Comparison of ENCODE assay signal across 16 cellular contexts in genomic region chr17:72771734-72772133, GRCh38.
A peak's percentile ranks its signal among the peaks of the same experiment; 100 is the strongest.
DNase-seq lines count a peak whose midpoint lies in the region; ATAC-seq and TF ChIP-seq lines count a peak whose summit lies in the region.
"Had no signal": no experiment of that assay in that cellular context is flagged by ENCODE, and none has a peak within 500 bp of the region (broad histone marks: within the 10 kb centered on the region; RNA-seq: fewer than 3 reads in every experiment).

No MANE protein-coding gene starts in this region.

- H3K36me3 ChIP-seq in DOHH2 (ENCODE audit: control insufficient read depth, low read length), result no peaks in the 10 kb centered on the region
- H3K36me3 ChIP-seq: Peyer's patch, SJSA1 had no signal

- H3K27me3 ChIP-seq in DOHH2 (ENCODE audit: control insufficient read depth, low read length) (no peaks in the 10 kb centered on the region), H9 (ENCODE audit: insufficient read depth, low read length) (no peaks in the 10 kb centered on the region)
- H3K27me3 ChIP-seq: Peyer's patch, SJSA1 had no signal

- H4K91ac ChIP-seq in H9 (ENCODE audit: insufficient read length, low read depth, low read length), result no peak overlapping the region

- no peak overlapping the region for H3K23ac ChIP-seq in H9 (ENCODE audit: insufficient read length, low read depth, low read length)

- peaks cover 18 to 25% of the 10 kb centered on the region in 2 experiments for H3K9me3 Mint-ChIP-seq in H9
- peaks cover 30% of the 10 kb centered on the region for H3K9me3 Mint-ChIP-seq in WTC11
- H3K9me3 Mint-ChIP-seq in osteocyte (ENCODE audit: unreplicated experiment), result peaks cover 6% of the 10 kb centered on the region
- no peaks in the 10 kb centered on the region for H3K9me3 Mint-ChIP-seq in activated naive CD8-positive, alpha-beta T cell treated with anti-CD3 and anti-CD28 coated beads, Interleukin-2, amount 50 U/mL, for 24 hours

- no peak overlapping the region for H3K4ac ChIP-seq in H9 (ENCODE audit: low read depth, low read length)

- CTCF ChIA-PET in WTC11 (lab: Charles Lee), result no interaction called here

- peak overlapping the region; percentile 51 for H3K4me3 ChIP-seq in DOHH2 (ENCODE audit: low read length)
- H3K4me3 ChIP-seq: Peyer's patch, SJSA1 had no signal

- H3K79me2 ChIP-seq in DOHH2 (ENCODE audit: control insufficient read depth, low read length) (no peaks in the 10 kb centered on the region), H9 (ENCODE audit: insufficient read depth, low read length) (no peaks in the 10 kb centered on the region)

- H3K4me2 ChIP-seq in DOHH2 (ENCODE audit: low read length), result peak overlapping the region; percentile 57
- H3K4me2 ChIP-seq in H9 (ENCODE audit: insufficient read depth, insufficient read length, low read length), result no peak overlapping the region

- no CpG with 5 or more reads among the region's 3 CpGs for WGBS in H9 (ENCODE audit: extremely low coverage, insufficient read length, low lambda C conversion rate)

- H2BK12ac ChIP-seq in H9 (ENCODE audit: insufficient read length, low read depth, low read length), result no peak overlapping the region

- H3K14ac ChIP-seq in H9 (ENCODE audit: insufficient read depth, low read length), result no peak overlapping the region

- ATAC-seq in WTC11, result peak; percentile 82
- no peak for ATAC-seq in activated naive CD8-positive, alpha-beta T cell treated with anti-CD3 and anti-CD28 coated beads, Interleukin-2, amount 50 U/mL, for 24 hours

- no peak overlapping the region for H3K27ac Mint-ChIP-seq in H9
- H3K27ac Mint-ChIP-seq in WTC11, result no peak overlapping the region
- no peak overlapping the region for H3K27ac Mint-ChIP-seq in osteocyte (ENCODE audit: unreplicated experiment)
- no peak overlapping the region for H3K27ac Mint-ChIP-seq in activated naive CD8-positive, alpha-beta T cell treated with anti-CD3 and anti-CD28 coated beads, Interleukin-2, amount 50 U/mL, for 24 hours

- H2BK15ac ChIP-seq in H9 (ENCODE audit: low read depth, low read length), result no peak overlapping the region

- DNase-seq in H9 (no peak), WTC11 (ENCODE audit: low spot score) (no peak), iPS-NIHi7 (ENCODE audit: extremely low spot score) (peak; percentile 37), HuH-7 (ENCODE audit: low spot score) (no peak), osteocyte (ENCODE audit: extremely low spot score, unreplicated experiment) (no peak)
- DNase-seq in activated naive CD8-positive, alpha-beta T cell treated with anti-CD3 and anti-CD28 coated beads, Interleukin-2, amount 50 U/mL, for 24 hours, result no peak
- DNase-seq: C1 segment of cervical spinal cord; CD8-positive, alpha-beta memory T cell; DMS79; NCI-H1105; NCI-H2081 treated with DMSO at 0.1 percent for 48 hours; NCI-H226; NCI-H524 treated with DMSO at 0.1 percent for 48 hours; Peyer's patch had no signal

- H4K20me1 ChIP-seq in DOHH2 (ENCODE audit: control insufficient read depth, insufficient read depth, low read depth, low read length), result no peaks in the 10 kb centered on the region
- no peaks in the 10 kb centered on the region for H4K20me1 ChIP-seq in H9 (ENCODE audit: control insufficient read depth, insufficient read depth, insufficient read length)

- no peak overlapping the region for H3K18ac ChIP-seq in H9 (ENCODE audit: insufficient read length, low read depth, low read length)

- no peaks in the 10 kb centered on the region for H3F3A ChIP-seq in DOHH2 (ENCODE audit: control insufficient read depth, insufficient read depth)

- H3T11ph ChIP-seq in H9 (ENCODE audit: low read length), result no peak overlapping the region

- no peak overlapping the region for H2AK5ac ChIP-seq in H9 (ENCODE audit: insufficient read length, low read length)

- H3K36me3 Mint-ChIP-seq in H9 (ENCODE audit: insufficient read depth in 1 of 3, low read depth in 3 of 3), result peaks cover 6 to 26% (median 8%) of the 10 kb centered on the region in 3 experiments; a peak in 6 of 7 replicates
- H3K36me3 Mint-ChIP-seq in WTC11, result peaks cover 23% of the 10 kb centered on the region
- peaks cover 21% of the 10 kb centered on the region for H3K36me3 Mint-ChIP-seq in osteocyte (ENCODE audit: unreplicated experiment)
- peaks cover 19% of the 10 kb centered on the region for H3K36me3 Mint-ChIP-seq in activated naive CD8-positive, alpha-beta T cell treated with anti-CD3 and anti-CD28 coated beads, Interleukin-2, amount 50 U/mL, for 24 hours (ENCODE audit: low read depth)

- no peak overlapping the region for H3K4me3 Mint-ChIP-seq in H9
- no peak overlapping the region for H3K4me3 Mint-ChIP-seq in WTC11
- H3K4me3 Mint-ChIP-seq in osteocyte (ENCODE audit: unreplicated experiment), result no peak overlapping the region
- no peak overlapping the region for H3K4me3 Mint-ChIP-seq in activated naive CD8-positive, alpha-beta T cell treated with anti-CD3 and anti-CD28 coated beads, Interleukin-2, amount 50 U/mL, for 24 hours
- H3K4me3 Mint-ChIP-seq: CD8-positive, alpha-beta memory T cell had no signal

- no peak overlapping the region for H2BK20ac ChIP-seq in H9 (ENCODE audit: low read depth, low read length, poor library complexity, severe bottlenecking)

- H3K27me3 Mint-ChIP-seq in H9 (ENCODE audit: low read depth), result peaks cover 19% of the 10 kb centered on the region
- peaks cover 19% of the 10 kb centered on the region for H3K27me3 Mint-ChIP-seq in WTC11 (ENCODE audit: low read depth)
- no peaks in the 10 kb centered on the region for H3K27me3 Mint-ChIP-seq in osteocyte (ENCODE audit: unreplicated experiment)
- H3K27me3 Mint-ChIP-seq in activated naive CD8-positive, alpha-beta T cell treated with anti-CD3 and anti-CD28 coated beads, Interleukin-2, amount 50 U/mL, for 24 hours, result no peaks in the 10 kb centered on the region
- H3K27me3 Mint-ChIP-seq: CD8-positive, alpha-beta memory T cell had no signal

- peak overlapping the region; percentile 45 for H3K27ac ChIP-seq in DOHH2 (ENCODE audit: low read depth, low read length)
- H3K27ac ChIP-seq in H9 (ENCODE audit: insufficient read length, low read depth, low read length), result no peak overlapping the region
- H3K27ac ChIP-seq: Peyer's patch, SJSA1 had no signal

- no peaks in the 10 kb centered on the region for H3K79me1 ChIP-seq in H9 (ENCODE audit: insufficient read depth, low read depth, low read length, poor library complexity, severe bottlenecking)

- peaks cover 19% of the 10 kb centered on the region for H3K4me1 ChIP-seq in DOHH2 (ENCODE audit: control insufficient read depth, low read length)
- H3K4me1 ChIP-seq in H9 (ENCODE audit: insufficient read depth, low read length), result no peaks in the 10 kb centered on the region
- H3K4me1 ChIP-seq: Peyer's patch, SJSA1 had no signal

- no peaks in the 10 kb centered on the region for H3K9me3 ChIP-seq in DOHH2 (ENCODE audit: control insufficient read depth, insufficient read depth, low read length)
- peaks cover 9% of the 10 kb centered on the region for H3K9me3 ChIP-seq in H9 (ENCODE audit: control insufficient read depth, low read depth, low read length)
- H3K9me3 ChIP-seq: Peyer's patch, SJSA1 had no signal

- no peak overlapping the region for H4K8ac ChIP-seq in H9 (replicated peaks; ENCODE audit: insufficient read length, low read depth, low read length)

- H3K23me2 ChIP-seq in H9 (ENCODE audit: insufficient read length, low read depth, low read length, poor library complexity, severe bottlenecking), result no peaks in the 10 kb centered on the region

- no peak overlapping the region for H2BK5ac ChIP-seq in H9 (ENCODE audit: insufficient read length, low read length)

- TF ChIP-seq CTCF in DOHH2 (IDR thresholded peaks at IDR 0.05; ENCODE audit: low read depth, low read length, poor library complexity, severe bottlenecking), result no peak
- TF ChIP-seq CTCF in H9 (conservative IDR thresholded peaks at IDR 0.05), result peak; percentile 38
- no peak for TF ChIP-seq CTCF in WTC11 (IDR thresholded peaks at IDR 0.05)
- TF ChIP-seq CTCF in osteocyte (IDR thresholded peaks at IDR 0.05), result no peak

- no peak overlapping the region for H2AFZ ChIP-seq in H9 (ENCODE audit: low read length)

- no peak overlapping the region for H4K5ac ChIP-seq in H9 (ENCODE audit: insufficient read length, low read depth, low read length)

- H2BK120ac ChIP-seq in H9 (ENCODE audit: low read depth, low read length, poor library complexity, severe bottlenecking), result no peak overlapping the region

- no peak overlapping the region for H3K56ac ChIP-seq in H9 (ENCODE audit: insufficient read length, low read depth, low read length)

- H3K4me1 Mint-ChIP-seq in H9 (peaks cover 10 to 13% of the 10 kb centered on the region in 2 experiments), WTC11 (peaks cover 12% of the 10 kb centered on the region), osteocyte (ENCODE audit: unreplicated experiment) (no peaks in the 10 kb centered on the region)
- H3K4me1 Mint-ChIP-seq in activated naive CD8-positive, alpha-beta T cell treated with anti-CD3 and anti-CD28 coated beads, Interleukin-2, amount 50 U/mL, for 24 hours, result no peaks in the 10 kb centered on the region
- H3K4me1 Mint-ChIP-seq: CD8-positive, alpha-beta memory T cell had no signal

- H3K9ac ChIP-seq in H9 (ENCODE audit: extremely low read depth, insufficient read length, low read length), result no peak overlapping the region

- POLR2A ChIA-PET in WTC11 (lab: Charles Lee), result no interaction called here

- no peaks in the 10 kb centered on the region for H3K9me2 ChIP-seq in DOHH2 (replicated peaks; ENCODE audit: control insufficient read depth, low read length)

TF ChIP-seq in WTC11, 78 proteins besides CTCF, POLR2A, EP300 and RAD21 (continues in another document):
- TF ChIP-seq CREB1 (CRISPR knock-in tag; IDR thresholded peaks at IDR 0.05), result no peak
- no peak for TF ChIP-seq NFE2L1 (CRISPR knock-in tag; IDR thresholded peaks at IDR 0.05)
- no peak for TF ChIP-seq OVOL2 (CRISPR knock-in tag; IDR thresholded peaks at IDR 0.05; ENCODE audit: borderline replicate concordance)
- TF ChIP-seq USF2 (CRISPR knock-in tag; IDR thresholded peaks at IDR 0.05), result no peak
- TF ChIP-seq ELF4 (CRISPR knock-in tag; IDR thresholded peaks at IDR 0.05; ENCODE audit: low read depth), result no peak
- TF ChIP-seq E2F4 (CRISPR knock-in tag; IDR thresholded peaks at IDR 0.05; ENCODE audit: borderline replicate concordance, low read depth), result no peak
